Comparison of ENCODE assay signal across 14 cellular contexts in genomic region chr1:12146343-12147112, GRCh38. TPM values are rescaled to one million over a fixed set of nuclear protein-coding genes. Genes with fewer than 3 reads are reported as not detected.
A peak's percentile ranks its signal among the peaks of the same experiment; 100 is the strongest.
DNase-seq lines count a peak whose midpoint lies in the region; ATAC-seq and TF ChIP-seq lines count a peak whose summit lies in the region.
"Had no signal": no experiment of that assay in that cellular context is flagged by ENCODE, and none has a peak within 500 bp of the region (broad histone marks: within the 10 kb centered on the region; RNA-seq: fewer than 3 reads in every experiment).

No MANE protein-coding gene starts in this region.

- peak overlapping the region; percentile 100 for H3K27ac Mint-ChIP-seq in activated naive CD4-positive, alpha-beta T cell treated with anti-CD3 and anti-CD28 coated beads, Interleukin-2, amount 10 ng/mL, durations not matched to agents 7 days and 5 days
- peak overlapping the region; percentile 52 for H3K27ac Mint-ChIP-seq in type B pancreatic cell
- H3K27ac Mint-ChIP-seq: mesothelial cell of epicardium had no signal

- peak overlapping the region; percentile 45 for H3K4me3 Mint-ChIP-seq in activated naive CD4-positive, alpha-beta T cell treated with anti-CD3 and anti-CD28 coated beads, Interleukin-2, amount 10 ng/mL, durations not matched to agents 7 days and 5 days
- H3K4me3 Mint-ChIP-seq in type B pancreatic cell, result no peak overlapping the region
- H3K4me3 Mint-ChIP-seq: mesothelial cell of epicardium had no signal

- H3K9me3 Mint-ChIP-seq in activated naive CD4-positive, alpha-beta T cell treated with anti-CD3 and anti-CD28 coated beads, Interleukin-2, amount 10 ng/mL, durations not matched to agents 7 days and 5 days, result peaks cover 9% of the 10 kb centered on the region
- H3K9me3 Mint-ChIP-seq in type B pancreatic cell, result no peaks in the 10 kb centered on the region

- H3K4me1 ChIP-seq in ascending aorta (no peaks in the 10 kb centered on the region), muscle layer of duodenum (ENCODE audit: control insufficient read depth in 1 of 2, insufficient read depth in 2 of 2, low read length in 2 of 2) (peaks cover 16 to 20% of the 10 kb centered on the region in 2 donors)

- no peak for ATAC-seq in HG02610 (IDR thresholded peaks at IDR 0.05; ENCODE audit: unreplicated experiment)

- no peaks in the 10 kb centered on the region for H3K36me3 ChIP-seq in ascending aorta
- H3K36me3 ChIP-seq in muscle layer of duodenum (ENCODE audit: control insufficient read depth in 1 of 2, insufficient read depth in 2 of 2, low read length in 2 of 2), result no peaks in the 10 kb centered on the region
- H3K36me3 ChIP-seq: breast epithelium, MG63 had no signal

- H3K27me3 ChIP-seq in ascending aorta, result no peaks in the 10 kb centered on the region
- no peaks in the 10 kb centered on the region for H3K27me3 ChIP-seq in muscle layer of duodenum (ENCODE audit: low read depth, low read length)
- H3K27me3 ChIP-seq: breast epithelium, MG63 had no signal

- no peak overlapping the region for H3K4me3 ChIP-seq in ascending aorta
- no peak overlapping the region for H3K4me3 ChIP-seq in muscle layer of duodenum (ENCODE audit: low read depth in 1 of 2, low read length in 2 of 2)
- H3K4me3 ChIP-seq: breast epithelium, MG63 had no signal

- H3K36me3 Mint-ChIP-seq in activated naive CD4-positive, alpha-beta T cell treated with anti-CD3 and anti-CD28 coated beads, Interleukin-2, amount 10 ng/mL, durations not matched to agents 7 days and 5 days, result peaks cover 22% of the 10 kb centered on the region
- H3K36me3 Mint-ChIP-seq in type B pancreatic cell, result no peaks in the 10 kb centered on the region

- CTCF ChIA-PET in activated naive CD4-positive, alpha-beta T cell treated with anti-CD3 and anti-CD28 coated beads, Interleukin-2, amount 10 ng/mL, durations not matched to agents 7 days and 5 days (lab: Charles Lee), result interaction anchor here (0.6 to 2.6 kb wide), 4 partner anchors 10 to 22 kb away, joined by 3 to 11 read pairs (median 6); no protein-coding TSS in a partner anchor

- H3K27ac ChIP-seq in ascending aorta (peak overlapping the region; percentile 48 to 63), muscle layer of duodenum (ENCODE audit: low read length) (peak overlapping the region; percentile 31)

- no peaks in the 10 kb centered on the region for H3K27me3 Mint-ChIP-seq in activated naive CD4-positive, alpha-beta T cell treated with anti-CD3 and anti-CD28 coated beads, Interleukin-2, amount 10 ng/mL, durations not matched to agents 7 days and 5 days
- H3K27me3 Mint-ChIP-seq in type B pancreatic cell, result no peaks in the 10 kb centered on the region

- peaks cover 0 to 5% of the 10 kb centered on the region in 2 donors for H3K9me3 ChIP-seq in ascending aorta
- peaks cover 0 to 6% of the 10 kb centered on the region in 2 donors for H3K9me3 ChIP-seq in muscle layer of duodenum (ENCODE audit: control insufficient read depth in 1 of 2, low read length in 2 of 2)
- H3K9me3 ChIP-seq: breast epithelium, SK-N-SH had no signal

- H3K4me1 Mint-ChIP-seq in activated naive CD4-positive, alpha-beta T cell treated with anti-CD3 and anti-CD28 coated beads, Interleukin-2, amount 10 ng/mL, durations not matched to agents 7 days and 5 days, result peaks cover 92% of the 10 kb centered on the region
- H3K4me1 Mint-ChIP-seq in type B pancreatic cell (ENCODE audit: unreplicated experiment), result peaks cover 18% of the 10 kb centered on the region

- intact Hi-C loops in ascending aorta (cut with DNase I), result no loop called here

- TF ChIP-seq CTCF in ascending aorta (IDR thresholded peaks at IDR 0.05) (no peak), type B pancreatic cell (conservative IDR thresholded peaks at IDR 0.05) (no peak)

- DNase-seq in activated naive CD4-positive, alpha-beta T cell treated with anti-CD3 and anti-CD28 coated beads, Interleukin-2, amount 10 ng/mL, durations not matched to agents 7 days and 5 days, result no peak
- DNase-seq in activated naive CD4-positive, alpha-beta T cell treated with Interleukin-2 at 50 U/mL for 16 hours, result no peak
- no peak for DNase-seq in ascending aorta (ENCODE audit: low spot score in 2 of 2)
- DNase-seq in type B pancreatic cell (ENCODE audit: extremely low spot score, unreplicated experiment), result no peak
- DNase-seq in 8988T, result no peak
- DNase-seq in NCI-H146 (lab: John Stamatoyannopoulos, UW), result no peak
- DNase-seq: HCEC 1CT, MG63, NCI-H69, SK-N-SH had no signal

RNA-seq across cellular contexts. Expression of gene TNFRSF1B, which starts 20.3 kb away (rescaled TPM):
- total RNA-seq in ascending aorta (139 TPM), type B pancreatic cell (ENCODE audit: low replicate concordance) (2.4 and 3.3 TPM in 2 replicates)

Comparison
In these comparisons a context has a peak if more than half of its experiments do, and no peak if none do; other contexts are left out.
1. RNA of gene TNFRSF1B, which starts 20.3 kb away (total RNA-seq): 139 TPM in ascending aorta (single experiment); 2.4 to 3.3 TPM in type B pancreatic cell; every median in the first group is over 10 times any median in the second.